ENCODE assay signal across 8 cellular contexts in the genomic region with DNA sequence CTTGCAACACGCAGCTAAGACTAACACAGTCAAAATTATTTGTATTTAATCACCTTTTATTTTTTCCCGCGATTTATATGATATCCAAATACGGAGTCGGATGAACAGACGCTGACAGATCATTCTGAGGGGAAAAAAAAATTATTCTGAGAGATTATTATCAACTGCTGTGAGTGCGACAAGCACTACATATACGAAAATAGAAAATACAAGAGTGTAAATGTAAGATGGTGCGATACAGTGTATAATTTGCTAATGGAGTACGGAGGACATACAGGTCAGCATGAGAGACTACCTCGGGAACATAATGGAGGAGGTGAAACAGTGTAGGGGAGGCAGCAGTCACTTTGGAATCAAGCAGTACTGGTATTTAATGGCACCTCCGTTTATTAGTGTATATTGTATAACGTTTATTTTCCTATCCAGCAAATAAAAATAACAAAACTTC. TPM values are rescaled to one million over a fixed set of nuclear protein-coding genes. Genes with fewer than 3 reads are reported as not detected.
DNase-seq lines count a peak whose midpoint lies in the region; ATAC-seq and TF ChIP-seq lines count a peak whose summit lies in the region.

No MANE protein-coding gene starts in this region.

- no peak for DNase-seq in CD14-positive monocyte (ENCODE audit: low spot score)
- DNase-seq in IMR-90: no peak
- peak; percentile 51 for DNase-seq in medulla oblongata (ENCODE audit: extremely low spot score)
- DNase-seq in vagina (ENCODE audit: extremely low spot score in 2 of 2): no peak
- DNase-seq in COR-L47 (lab: John Stamatoyannopoulos, UW): no peak
- DNase-seq in inferior parietal cortex (ENCODE audit: extremely low spot score): no peak
- DNase-seq in pons (ENCODE audit: low spot score): no peak

- H3K4me3 Mint-ChIP-seq in CD14-positive monocyte (peak overlapping the region; percentile 82 to 92), brain (peak overlapping the region; percentile 90 to 97 (median 94))

- H3K4me3 ChIP-seq in IMR-90 (ENCODE audit: insufficient read depth, low read depth, low read length) (peak overlapping the region; percentile 70), vagina (peak overlapping the region; percentile 70 to 83)

- TF ChIP-seq CTCF in CD14-positive monocyte (IDR thresholded peaks at IDR 0.05) (no peak), IMR-90 (conservative IDR thresholded peaks at IDR 0.05; ENCODE audit: low read depth, low read length) (no peak), brain (conservative IDR thresholded peaks at IDR 0.05) (no peak), vagina (IDR thresholded peaks at IDR 0.05) (no peak)

- TF ChIP-seq POLR2A in IMR-90 (IDR thresholded peaks at IDR 0.05; ENCODE audit: low read depth, low read length) (no peak), vagina (IDR thresholded peaks at IDR 0.05) (no peak)

- no TSS peak for BruUV-seq in IMR-90 (replicated peaks; lab: Mats Ljungman, UMichigan)

- H3K9ac ChIP-seq in IMR-90 (ENCODE audit: low read depth, low read length): peak overlapping the region; percentile 86

- peak overlapping the region; percentile 29 for H2BK120ac ChIP-seq in IMR-90 (ENCODE audit: low read depth, low read length)

- no peaks in the 10 kb centered on the region for H3K27me3 ChIP-seq in IMR-90 (ENCODE audit: control insufficient read depth, insufficient read depth, low read length)
- H3K27me3 ChIP-seq in vagina: no peaks in the 10 kb centered on the region

- no peaks in the 10 kb centered on the region for H4K20me1 ChIP-seq in IMR-90 (ENCODE audit: insufficient read depth, low read length)

- ATAC-seq in IMR-90 (ENCODE audit: low read depth): no peak

- TF ChIP-seq RAD21 in IMR-90 (IDR thresholded peaks at IDR 0.05; ENCODE audit: low read length): no peak

- dilution Hi-C loops in IMR-90 (cut with HindIII; ENCODE audit: low sequenced_read_pairs, unreplicated experiment): no loop called here

- peak overlapping the region; percentile 73 for H3K18ac ChIP-seq in IMR-90 (ENCODE audit: low read depth, low read length)

- peak overlapping the region; percentile 83 for H3K4me2 ChIP-seq in IMR-90 (ENCODE audit: low read depth, low read length)

- H2AFZ ChIP-seq in IMR-90 (replicated peaks; ENCODE audit: low read length, poor library complexity): peak overlapping the region; percentile 86

- peak overlapping the region; percentile 90 for H2BK15ac ChIP-seq in IMR-90 (ENCODE audit: low read depth, low read length)

- H3K4ac ChIP-seq in IMR-90 (ENCODE audit: low read depth, low read length): peak overlapping the region; percentile 67

- H3K27me3 Mint-ChIP-seq in CD14-positive monocyte (ENCODE audit: low read depth in 3 of 3): peaks cover 0 to 1% (median 0%) of the 10 kb centered on the region in 3 donors
- peaks cover 14% of the 10 kb centered on the region for H3K27me3 Mint-ChIP-seq in brain

- peak overlapping the region; percentile 78; the same call in 1 of the 2 replicates for H3K23ac ChIP-seq in IMR-90 (ENCODE audit: low read depth, low read length)

- H4K5ac ChIP-seq in IMR-90 (ENCODE audit: low read depth, low read length): peak overlapping the region; percentile 87

- in situ Hi-C loops in IMR-90 (cut with MboI; ENCODE audit: low sequenced_read_pairs): no loop called here

- peak overlapping the region; percentile 65 to 92 for H4K8ac ChIP-seq in IMR-90 (ENCODE audit: low read depth in 2 of 2, low read length in 2 of 2)

- H3K9me1 ChIP-seq in IMR-90 (ENCODE audit: insufficient read depth, low read length): no peaks in the 10 kb centered on the region

- no peaks in the 10 kb centered on the region for H3K36me3 Mint-ChIP-seq in CD14-positive monocyte
- no peaks in the 10 kb centered on the region for H3K36me3 Mint-ChIP-seq in brain

- H3K27ac ChIP-seq in IMR-90 (ENCODE audit: insufficient read depth, low read length): peak overlapping the region; percentile 39
- peak overlapping the region; percentile 92 for H3K27ac ChIP-seq in vagina

- H3K36me3 ChIP-seq in IMR-90 (ENCODE audit: control insufficient read depth, insufficient read depth, low read length) (no peaks in the 10 kb centered on the region), vagina (no peaks in the 10 kb centered on the region)

- peak overlapping the region; percentile 74 for H3K14ac ChIP-seq in IMR-90 (replicated peaks; ENCODE audit: low read depth, low read length)

- H2BK5ac ChIP-seq in IMR-90 (ENCODE audit: low read depth, low read length, poor library complexity, severe bottlenecking): peak overlapping the region; percentile 66

- peaks cover 0 to 15% of the 10 kb centered on the region in 2 experiments; a peak in 2 of 4 replicates for H3K79me1 ChIP-seq in IMR-90 (ENCODE audit: low read depth in 1 of 2, low read length in 2 of 2)

- H3K4me1 ChIP-seq in IMR-90 (ENCODE audit: control insufficient read depth, insufficient read depth, low read length) (no peaks in the 10 kb centered on the region; the same call in 1 of the 2 replicates), vagina (peaks cover 31% of the 10 kb centered on the region)

- CTCF ChIA-PET in IMR-90 (lab: Yijun Ruan, JAX): interaction anchor here (0.9 to 1.0 kb wide), 3 partner anchors 10 to 131 kb away, joined by 3 to 4 read pairs (median 3); no protein-coding TSS in a partner anchor

- H3K27ac Mint-ChIP-seq in CD14-positive monocyte (peak overlapping the region; percentile 94 to 99 (median 98)), brain (peak overlapping the region; percentile 82 to 97 (median 96))

- H3K4me1 Mint-ChIP-seq in CD14-positive monocyte (peaks cover 36% of the 10 kb centered on the region), brain (peaks cover 38% of the 10 kb centered on the region)

- no peak overlapping the region for H2AK5ac ChIP-seq in IMR-90 (ENCODE audit: low read depth, low read length)

- no peaks in the 10 kb centered on the region for H3K9me3 ChIP-seq in IMR-90 (ENCODE audit: control insufficient read depth, insufficient read depth, low read length)
- H3K9me3 ChIP-seq in vagina: no peaks in the 10 kb centered on the region

- peak overlapping the region; percentile 41 for H3K56ac ChIP-seq in IMR-90 (ENCODE audit: extremely low read depth, insufficient read depth, low read length)

- no CpG with 5 or more reads among the region's 13 CpGs for WGBS in IMR-90 (ENCODE audit: extremely low coverage in 2 of 2, insufficient read length in 1 of 2), 2 experiments

- POLR2A ChIA-PET in IMR-90 (lab: Charles Lee; ENCODE audit: unreplicated experiment): interaction anchor here (1.2 kb wide), 1 partner anchor 22 kb away, joined by 7 read pairs; the partner anchor contains the start of gene COPS4

- H2BK20ac ChIP-seq in IMR-90 (ENCODE audit: low read depth, low read length): 0 out of 2 replicates have a peak overlapping the region, but pooled peaks have one; percentile 30

- no peak overlapping the region for H2AK9ac ChIP-seq in IMR-90 (replicated peaks; ENCODE audit: low read depth, low read length, poor library complexity)

- H4K91ac ChIP-seq in IMR-90 (ENCODE audit: insufficient read depth, low read depth, low read length): no peak overlapping the region; the same call in 1 of the 2 replicates

- intact Hi-C loops in CD14-positive monocyte (cut with micrococcal nuclease): loop anchor here (1.0 to 5.0 kb wide), 3 partner anchors 21 to 111 kb away; partner anchors contain the start of genes COPS4 (in 2 of the 2) and THAP9 (in 2 of the 2)
- intact Hi-C loops in IMR-90 (cut with micrococcal nuclease): loop anchor here (1.0 to 2.0 kb wide), 3 partner anchors 21 to 551 kb away; partner anchors contain the start of gene COPS4
- intact Hi-C loops in vagina (cut with DNase I): loop anchor here (2.0 to 5.0 kb wide), 2 partner anchors 21 to 111 kb away; partner anchors contain the start of genes COPS4 and THAP9

- H3K9me3 Mint-ChIP-seq in CD14-positive monocyte: no peaks in the 10 kb centered on the region
- no peaks in the 10 kb centered on the region for H3K9me3 Mint-ChIP-seq in brain

TF ChIP-seq in IMR-90, 13 proteins besides CTCF, POLR2A, EP300 and RAD21:
- TF ChIP-seq MAZ (IDR thresholded peaks at IDR 0.05; ENCODE audit: borderline replicate concordance, low read depth, low read length) (no peak), SMC3 (IDR thresholded peaks at IDR 0.05; ENCODE audit: low read depth, low read length) (no peak), RFX5 (IDR thresholded peaks at IDR 0.05; ENCODE audit: low read depth, low read length) (no peak)

RNA-seq across cellular contexts. Expression of gene LIN54, which starts 2.8 kb away (rescaled TPM):
- polyA plus RNA-seq in CD14-positive monocyte: 1 to 10 TPM; 2.9 to 6.4 TPM
- 23.9 and 26.9 TPM in 2 replicates for total RNA-seq in IMR-90 (2012; rRNA removed)
- 5.3 and 5.4 TPM in 2 replicates for polyA plus RNA-seq in IMR-90 (2012; rRNA removed)
- 1.8 TPM in 2 replicates for polyA plus RNA-seq in IMR-90 (2012; cell fraction: cytosol; rRNA removed)
- polyA plus RNA-seq in IMR-90 (2012; cell fraction: nucleus; rRNA removed; ENCODE audit: low replicate concordance): 1.8 and 5.0 TPM in 2 replicates
- 3.4 TPM for polyA plus RNA-seq in brain (ENCODE audit: insufficient read depth, low read depth, low replicate concordance)
- total RNA-seq in vagina: 25.0 TPM

RNA-seq across cellular contexts. Expression of gene COPS4, which starts 21.5 kb away (rescaled TPM):
- 10 to 100 TPM; 54.5 to 54.7 TPM for polyA plus RNA-seq in CD14-positive monocyte
- total RNA-seq in IMR-90 (2012; rRNA removed): 107 and 115 TPM in 2 replicates
- 40.1 and 42.7 TPM in 2 replicates for polyA plus RNA-seq in IMR-90 (2012; rRNA removed)
- 8.2 and 10.4 TPM in 2 replicates for polyA plus RNA-seq in IMR-90 (2012; cell fraction: cytosol; rRNA removed)
- 4.2 and 21.9 TPM in 2 replicates for polyA plus RNA-seq in IMR-90 (2012; cell fraction: nucleus; rRNA removed; ENCODE audit: low replicate concordance)
- 27.9 TPM for polyA plus RNA-seq in brain (ENCODE audit: insufficient read depth, low read depth, low replicate concordance)
- total RNA-seq in vagina: 18.7 TPM
